Comparison of ENCODE assay signal across 13 cellular contexts in the genomic region with DNA sequence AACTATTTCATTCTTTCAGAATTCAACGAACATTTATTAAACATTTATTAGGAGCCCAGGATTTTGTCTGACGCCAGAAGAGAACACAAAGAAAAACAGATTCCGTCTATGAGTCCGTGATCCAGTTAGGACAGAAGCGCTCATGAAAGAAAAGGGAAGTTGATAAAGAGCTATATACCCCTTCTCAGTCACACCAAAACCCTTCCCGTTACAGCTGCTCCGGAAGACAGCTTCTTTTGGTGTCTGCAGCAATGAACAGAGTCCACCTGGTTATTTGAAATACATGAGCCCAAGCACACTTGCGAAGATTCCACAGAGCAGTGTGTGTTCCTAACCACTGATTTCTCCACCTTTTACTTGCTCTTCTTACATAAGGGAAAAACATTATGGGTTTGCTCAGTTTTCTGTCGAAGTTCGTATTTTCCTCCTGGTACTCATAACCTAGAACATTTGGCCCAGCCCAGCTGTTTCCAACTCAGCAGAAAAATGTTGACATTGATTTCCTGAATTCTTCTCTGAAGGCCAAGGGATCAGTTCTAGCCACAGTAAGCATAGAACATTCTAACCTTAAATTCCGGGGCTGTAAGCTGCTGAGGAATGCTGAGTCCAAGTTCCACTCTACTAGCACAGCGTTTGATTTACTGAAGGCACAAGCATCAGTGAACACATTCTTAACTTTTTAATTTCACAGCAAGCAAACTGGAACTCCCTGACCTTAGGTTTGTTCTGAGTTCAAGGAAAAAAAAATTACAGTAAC.
DNase-seq lines count a peak whose midpoint lies in the region; ATAC-seq and TF ChIP-seq lines count a peak whose summit lies in the region.
"Had no signal": no experiment of that assay in that cellular context is flagged by ENCODE, and none has a peak within 500 bp of the region (broad histone marks: within the 10 kb centered on the region; RNA-seq: fewer than 3 reads in every experiment).

No MANE protein-coding gene starts in this region.

- no peaks in the 10 kb centered on the region for H3K36me3 ChIP-seq in heart left ventricle
- H3K36me3 ChIP-seq in right atrium auricular region, result no peaks in the 10 kb centered on the region
- no peaks in the 10 kb centered on the region for H3K36me3 ChIP-seq in uterus
- H3K36me3 ChIP-seq: esophagus squamous epithelium, lower lobe of right lung had no signal

- ATAC-seq in heart left ventricle (peak; percentile 44 to 55 (median 49)), HG03095 (IDR thresholded peaks at IDR 0.05; ENCODE audit: unreplicated experiment) (peak; percentile 42), HG03460 (IDR thresholded peaks at IDR 0.05; ENCODE audit: unreplicated experiment) (no peak)
- ATAC-seq in activated T-helper 17 cell treated with anti-CD3 and anti-CD28 coated beads, Interleukin-2, amount 50 U/mL, for 72 hours (replicated peaks), result no peak
- ATAC-seq: A549; activated CD4-positive, CD25-positive, alpha-beta regulatory T cell treated with anti-CD3 and anti-CD28 coated beads, Interleukin-2, amount 50 U/mL, for 24 hours had no signal

- intact Hi-C loops in heart left ventricle (cut with DNase I) (no loop called here), uterus (cut with DNase I; ENCODE audit: low total_unique reads) (no loop called here)

- peaks cover 5% of the 10 kb centered on the region for H3K9me3 Mint-ChIP-seq in activated T-helper 17 cell treated with anti-CD3 and anti-CD28 coated beads, Interleukin-2, amount 50 U/mL, for 72 hours

- no peak for DNase-seq in heart left ventricle
- DNase-seq in right atrium auricular region (ENCODE audit: low spot score), result no peak
- DNase-seq in UCSD-AML1 (lab: John Stamatoyannopoulos, UW; ENCODE audit: unreplicated experiment), result peak; percentile 28
- DNase-seq in uterus, result no peak
- no peak for DNase-seq in NCI-H345 treated with DMSO at 0.1 percent for 48 hours (lab: John Stamatoyannopoulos, UW; ENCODE audit: unreplicated experiment)
- DNase-seq: esophagus squamous epithelium, lower lobe of right lung, NCI-H510A had no signal

- H3K4me1 Mint-ChIP-seq in activated T-helper 17 cell treated with anti-CD3 and anti-CD28 coated beads, Interleukin-2, amount 50 U/mL, for 72 hours, result no peaks in the 10 kb centered on the region

- no peak overlapping the region for H3K4me3 Mint-ChIP-seq in activated T-helper 17 cell treated with anti-CD3 and anti-CD28 coated beads, Interleukin-2, amount 50 U/mL, for 72 hours

- H3K9me3 ChIP-seq in heart left ventricle (no peaks in the 10 kb centered on the region), right atrium auricular region (no peaks in the 10 kb centered on the region), uterus (no peaks in the 10 kb centered on the region)
- H3K9me3 ChIP-seq: A549, lower lobe of right lung had no signal

- H3K4me1 ChIP-seq in heart left ventricle, result peaks cover 0 to 23% (median 0%) of the 10 kb centered on the region in 12 donors
- H3K4me1 ChIP-seq in right atrium auricular region, result no peaks in the 10 kb centered on the region
- no peaks in the 10 kb centered on the region for H3K4me1 ChIP-seq in uterus
- H3K4me1 ChIP-seq: A549, esophagus squamous epithelium, lower lobe of right lung had no signal

- TF ChIP-seq POLR2A in heart left ventricle (IDR thresholded peaks at IDR 0.05) (no peak), uterus (IDR thresholded peaks at IDR 0.05) (no peak)

- H3K27me3 ChIP-seq in heart left ventricle (peaks cover 0 to 4% (median 0%) of the 10 kb centered on the region in 9 donors), right atrium auricular region (no peaks in the 10 kb centered on the region), uterus (no peaks in the 10 kb centered on the region)
- H3K27me3 ChIP-seq: esophagus squamous epithelium had no signal

- peak overlapping the region in 2 of 12 donors; percentile 19 to 79 for H3K27ac ChIP-seq in heart left ventricle
- peak overlapping the region in 1 of 2 donors; percentile 29 for H3K27ac ChIP-seq in right atrium auricular region
- H3K27ac ChIP-seq in uterus, result no peak overlapping the region
- H3K27ac ChIP-seq: A549, lower lobe of right lung had no signal

- no peaks in the 10 kb centered on the region for H3K36me3 Mint-ChIP-seq in activated T-helper 17 cell treated with anti-CD3 and anti-CD28 coated beads, Interleukin-2, amount 50 U/mL, for 72 hours (ENCODE audit: low read depth)

- TF ChIP-seq CTCF in heart left ventricle (IDR thresholded peaks at IDR 0.05) (no peak), right atrium auricular region (IDR thresholded peaks at IDR 0.05) (no peak), uterus (IDR thresholded peaks at IDR 0.05) (no peak)

- WGBS in heart left ventricle, 4 donors, result 65 to 73% (median 68%) methylated on average over 12 of the region's 12 CpGs

- H3K27ac Mint-ChIP-seq in activated T-helper 17 cell treated with anti-CD3 and anti-CD28 coated beads, Interleukin-2, amount 50 U/mL, for 72 hours, result no peak overlapping the region

- H3K27me3 Mint-ChIP-seq in activated T-helper 17 cell treated with anti-CD3 and anti-CD28 coated beads, Interleukin-2, amount 50 U/mL, for 72 hours, result no peaks in the 10 kb centered on the region

- H3K4me3 ChIP-seq in heart left ventricle (peak overlapping the region in 1 of 12 donors; percentile 12), right atrium auricular region (no peak overlapping the region), uterus (no peak overlapping the region)
- H3K4me3 ChIP-seq: A549, esophagus squamous epithelium, lower lobe of right lung had no signal

Comparison
In these comparisons a context has a peak if more than half of its experiments do, and no peak if none do; other contexts are left out.
1. ATAC-seq: peak in heart left ventricle (4 of 4) and HG03095 (single experiment); none in activated T-helper 17 cell treated with anti-CD3 and anti-CD28 coated beads, Interleukin-2, amount 50 U/mL, for 72 hours (single experiment) and HG03460 (single experiment).